Comparison of ENCODE assay signal across 8 cellular contexts in genomic region chr15:74907277-74907870, GRCh38. TPM values are rescaled to one million over a fixed set of nuclear protein-coding genes. Genes with fewer than 3 reads are reported as not detected.
DNase-seq lines count a peak whose midpoint lies in the region; ATAC-seq, FAIRE-seq and TF ChIP-seq lines count a peak whose summit lies in the region.

No MANE protein-coding gene starts in this region.

- peak overlapping the region; percentile 98 for H3K4me3 Mint-ChIP-seq in natural killer cell

- H3K79me2 ChIP-seq in DOHH2 (ENCODE audit: control insufficient read depth, low read length) (peaks cover 18% of the 10 kb centered on the region), PC-3 (ENCODE audit: low read length) (peaks cover 21% of the 10 kb centered on the region), endothelial cell of umbilical vein (ENCODE audit: control insufficient read depth, insufficient read depth, low read length) (peaks cover 15% of the 10 kb centered on the region)

- peak overlapping the region; percentile 93 to 96 for H3K27ac Mint-ChIP-seq in natural killer cell

- BruUV-seq in PC-3 (replicated peaks; lab: Mats Ljungman, UMichigan) (no TSS peak), endothelial cell of umbilical vein (replicated peaks; lab: Mats Ljungman, UMichigan) (no TSS peak)

- H3K4me1 Mint-ChIP-seq in natural killer cell = peaks cover 20 to 30% of the 10 kb centered on the region in 2 donors

- H3K9me2 ChIP-seq in DOHH2 (replicated peaks; ENCODE audit: control insufficient read depth, low read length) (no peaks in the 10 kb centered on the region), PC-3 (replicated peaks; ENCODE audit: low read length) (no peaks in the 10 kb centered on the region)

- dilution Hi-C loops in endothelial cell of umbilical vein (cut with MboI; ENCODE audit: extremely low pct_ligation_motif_present, low sequenced_read_pairs) = no loop called here

- H3F3A ChIP-seq in DOHH2 (ENCODE audit: control insufficient read depth, insufficient read depth) = peaks cover 22% of the 10 kb centered on the region
- H3F3A ChIP-seq in PC-3 (ENCODE audit: low read length, unreplicated experiment) = no peaks in the 10 kb centered on the region

- H3K27me3 ChIP-seq in DOHH2 (ENCODE audit: control insufficient read depth, low read length) (no peaks in the 10 kb centered on the region), PC-3 (ENCODE audit: low read length) (no peaks in the 10 kb centered on the region), endothelial cell of umbilical vein (ENCODE audit: control insufficient read depth in 2 of 2, insufficient read depth in 2 of 2, low read length in 2 of 2) (no peaks in the 10 kb centered on the region)

- no peaks in the 10 kb centered on the region for H4K20me1 ChIP-seq in DOHH2 (ENCODE audit: control insufficient read depth, insufficient read depth, low read depth, low read length)
- H4K20me1 ChIP-seq in PC-3 (ENCODE audit: low read length) = no peaks in the 10 kb centered on the region
- H4K20me1 ChIP-seq in endothelial cell of umbilical vein (replicated peaks; ENCODE audit: control insufficient read depth, extremely low read depth, insufficient read depth, low read length) = no peaks in the 10 kb centered on the region

- H3K27me3 Mint-ChIP-seq in natural killer cell (ENCODE audit: low read depth in 2 of 2) = no peaks in the 10 kb centered on the region

- CTCF ChIA-PET in PC-3 (lab: Charles Lee) (interaction anchor here (0.6 kb wide), 1 partner anchor 221 kb away, joined by 3 read pairs; no protein-coding TSS in a partner anchor), endothelial cell of umbilical vein (lab: Charles Lee) (interaction anchor here (1.0 to 2.7 kb wide), 15 partner anchors 10 to 137 kb away, joined by 3 to 20 read pairs (median 4); partner anchors contain the start of genes COX5A and MPI)

- no peaks in the 10 kb centered on the region for H3K9me3 Mint-ChIP-seq in natural killer cell

- peak overlapping the region; percentile 100 for H2AFZ ChIP-seq in PC-3 (ENCODE audit: low read length)
- H2AFZ ChIP-seq in endothelial cell of umbilical vein (ENCODE audit: low read depth, low read length) = peak overlapping the region; percentile 98

- H3K9me3 ChIP-seq in DOHH2 (ENCODE audit: control insufficient read depth, insufficient read depth, low read length) (no peaks in the 10 kb centered on the region), PC-3 (ENCODE audit: low read length) (no peaks in the 10 kb centered on the region), endothelial cell of umbilical vein (replicated peaks; ENCODE audit: control insufficient read depth, insufficient read depth, low read length) (no peaks in the 10 kb centered on the region)

- DNase-seq in PC-3 (no peak), endothelial cell of umbilical vein (ENCODE audit: low read depth, low spot score) (no peak), natural killer cell (no peak), SHP77 treated with DMSO at 0.1 percent for 48 hours (lab: John Stamatoyannopoulos, UW) (no peak), kidney glomerular epithelial cell (lab: John Stamatoyannopoulos, UW) (no peak)

- intact Hi-C loops in PC-3 (cut with micrococcal nuclease) (loop anchor here (10.0 kb wide), 1 partner anchor 63 kb away; the partner anchor contains the start of gene ULK3), endothelial cell of umbilical vein (cut with micrococcal nuclease) (no loop called here), natural killer cell (cut with micrococcal nuclease) (loop anchor here (2.0 to 5.0 kb wide), 3 partner anchors 17 to 65 kb away; partner anchors contain the start of genes COX5A, MPI and ULK3)

- H3K36me3 ChIP-seq in DOHH2 (ENCODE audit: control insufficient read depth, low read length) (peaks cover 42% of the 10 kb centered on the region), PC-3 (ENCODE audit: low read depth, low read length) (peaks cover 4% of the 10 kb centered on the region; the same call in 1 of the 2 replicates), endothelial cell of umbilical vein (ENCODE audit: control insufficient read depth in 2 of 2, extremely low read depth in 1 of 2, insufficient read depth in 2 of 2, low read length in 2 of 2) (peaks cover 5 to 10% of the 10 kb centered on the region in 2 experiments)

- H3K9ac ChIP-seq in PC-3 (ENCODE audit: low read length) (peak overlapping the region; percentile 90), endothelial cell of umbilical vein (replicated peaks; ENCODE audit: extremely low read depth, insufficient read depth, low read length) (peak overlapping the region; percentile 76)

- H3K4me1 ChIP-seq in DOHH2 (ENCODE audit: control insufficient read depth, low read length) = peaks cover 26% of the 10 kb centered on the region
- peaks cover 17% of the 10 kb centered on the region for H3K4me1 ChIP-seq in PC-3 (ENCODE audit: insufficient read depth, low read length)
- peaks cover 11% of the 10 kb centered on the region for H3K4me1 ChIP-seq in endothelial cell of umbilical vein (ENCODE audit: control insufficient read depth, extremely low read depth, insufficient read depth, low read length)

- FAIRE-seq in endothelial cell of umbilical vein (lab: Jason Lieb, UNC) = no peak

- H3K36me3 Mint-ChIP-seq in natural killer cell = no peaks in the 10 kb centered on the region

- H3K27ac ChIP-seq in DOHH2 (ENCODE audit: low read depth, low read length) (peak overlapping the region; percentile 36), PC-3 (ENCODE audit: low read length) (no peak overlapping the region), endothelial cell of umbilical vein (ENCODE audit: insufficient read depth, low read depth, low read length) (peak overlapping the region; percentile 32)

- TF ChIP-seq POLR2A in endothelial cell of umbilical vein (IDR thresholded peaks at IDR 0.05; ENCODE audit: low read depth, low read length) = no peak

- H3K4me2 ChIP-seq in DOHH2 (ENCODE audit: low read length) (peak overlapping the region; percentile 96), PC-3 (ENCODE audit: low read length) (peak overlapping the region; percentile 86), endothelial cell of umbilical vein (ENCODE audit: insufficient read depth, low read length) (peak overlapping the region; percentile 88)

- POLR2A ChIA-PET in PC-3 (lab: Charles Lee; ENCODE audit: unreplicated experiment) = interaction anchor here (0.6 kb wide), 1 partner anchor 28 kb away, joined by 3 read pairs; no protein-coding TSS in a partner anchor
- POLR2A ChIA-PET in endothelial cell of umbilical vein (lab: Charles Lee) = interaction anchor here (1.3 kb wide), 1 partner anchor 31 kb away, joined by 3 read pairs; the partner anchor contains the start of gene COX5A

- no peaks in the 10 kb centered on the region for H3K9me1 ChIP-seq in endothelial cell of umbilical vein (replicated peaks; ENCODE audit: control insufficient read depth, extremely low read depth, insufficient read depth, low read length)

- ATAC-seq in PC-3 (peak; percentile 3; the same call in 1 of the 2 replicates), natural killer cell (peak in 2 of 3 donors; percentile 4 to 19), HG02884 (IDR thresholded peaks at IDR 0.05; ENCODE audit: unreplicated experiment) (no peak), HG02623 (IDR thresholded peaks at IDR 0.05; ENCODE audit: unreplicated experiment) (no peak)

- peak overlapping the region; percentile 93 for H3K4me3 ChIP-seq in DOHH2 (ENCODE audit: low read length)
- peak overlapping the region; percentile 92 for H3K4me3 ChIP-seq in PC-3 (ENCODE audit: low read length)
- H3K4me3 ChIP-seq in endothelial cell of umbilical vein (replicated peaks in 1 of 3; ENCODE audit: insufficient read depth in 1 of 3, low read depth in 1 of 3, low read length in 3 of 3) = peak overlapping the region; percentile 38 to 79 (median 73)

- TF ChIP-seq CTCF in DOHH2 (IDR thresholded peaks at IDR 0.05; ENCODE audit: low read depth, low read length, poor library complexity, severe bottlenecking) (no peak), PC-3 (conservative IDR thresholded peaks at IDR 0.05; ENCODE audit: low read depth, low read length) (no peak), endothelial cell of umbilical vein (IDR thresholded peaks at IDR 0.05; ENCODE audit: extremely low read depth in 1 of 2, insufficient read depth in 1 of 2, low read depth in 1 of 2, low read length in 2 of 2) (no peak), natural killer cell (IDR thresholded peaks at IDR 0.05) (no peak)

RNA-seq across cellular contexts. Expression of gene FAM219B, which starts 0.7 kb away (rescaled TPM):
- total RNA-seq in PC-3 (2014; rRNA removed) = 23.8 and 24.3 TPM in 2 replicates
- 57.0 and 73.0 TPM in 2 replicates for total RNA-seq in endothelial cell of umbilical vein
- 55.1 and 57.7 TPM in 2 replicates for polyA plus RNA-seq in endothelial cell of umbilical vein
- 35.9 and 53.0 TPM in 2 replicates for polyA plus RNA-seq in endothelial cell of umbilical vein (2011; cell fraction: cytosol; rRNA removed)
- polyA plus RNA-seq in endothelial cell of umbilical vein (2011; cell fraction: nucleus; rRNA removed) = 219 and 225 TPM in 2 replicates
- 28.2 and 31.1 TPM in 2 replicates for polyA plus RNA-seq in endothelial cell of umbilical vein (2012)
- polyA minus RNA-seq in endothelial cell of umbilical vein = 45.1 and 46.9 TPM in 2 replicates
- polyA minus RNA-seq in endothelial cell of umbilical vein (2011; cell fraction: cytosol; rRNA and poly(A)+ RNA removed) = 18.2 TPM
- polyA minus RNA-seq in endothelial cell of umbilical vein (2011; cell fraction: nucleus; rRNA and poly(A)+ RNA removed) = 26.2 and 37.4 TPM in 2 replicates
- total RNA-seq in natural killer cell = 100 to 1,000 TPM in 1 of 3 donors, 10 to 100 TPM in 2; 63.5 to 107 (median 69.0) TPM

RNA-seq across cellular contexts. Expression of gene MPI, which starts 17.5 kb away (rescaled TPM):
- total RNA-seq in PC-3 (2014; rRNA removed) (30.6 and 35.2 TPM in 2 replicates), endothelial cell of umbilical vein (27.7 and 36.3 TPM in 2 replicates), natural killer cell (10 to 100 TPM; 15.7 to 20.4 (median 18.8) TPM)
- polyA plus RNA-seq in endothelial cell of umbilical vein = 62.6 and 69.3 TPM in 2 replicates
- 58.5 and 62.7 TPM in 2 replicates for polyA plus RNA-seq in endothelial cell of umbilical vein (2011; cell fraction: cytosol; rRNA removed)
- polyA plus RNA-seq in endothelial cell of umbilical vein (2011; cell fraction: nucleus; rRNA removed) = 53.3 and 58.5 TPM in 2 replicates
- 26.3 and 37.7 TPM in 2 replicates for polyA plus RNA-seq in endothelial cell of umbilical vein (2012)
- 66.3 and 85.1 TPM in 2 replicates for polyA minus RNA-seq in endothelial cell of umbilical vein
- 33.4 TPM for polyA minus RNA-seq in endothelial cell of umbilical vein (2011; cell fraction: cytosol; rRNA and poly(A)+ RNA removed)
- 17.0 and 28.6 TPM in 2 replicates for polyA minus RNA-seq in endothelial cell of umbilical vein (2011; cell fraction: nucleus; rRNA and poly(A)+ RNA removed)

RNA-seq across cellular contexts. Expression of gene COX5A, which starts 30.5 kb away (rescaled TPM):
- 109 and 145 TPM in 2 replicates for total RNA-seq in PC-3 (2014; rRNA removed)
- 220 and 232 TPM in 2 replicates for total RNA-seq in endothelial cell of umbilical vein
- 102 and 134 TPM in 2 replicates for polyA plus RNA-seq in endothelial cell of umbilical vein
- 233 TPM in 2 replicates for polyA plus RNA-seq in endothelial cell of umbilical vein (2011; cell fraction: cytosol; rRNA removed)
- 90.1 and 97.6 TPM in 2 replicates for polyA plus RNA-seq in endothelial cell of umbilical vein (2011; cell fraction: nucleus; rRNA removed)
- polyA plus RNA-seq in endothelial cell of umbilical vein (2012) = 289 and 323 TPM in 2 replicates
- 31.6 and 42.9 TPM in 2 replicates for polyA minus RNA-seq in endothelial cell of umbilical vein
- polyA minus RNA-seq in endothelial cell of umbilical vein (2011; cell fraction: cytosol; rRNA and poly(A)+ RNA removed) = 293 TPM
- polyA minus RNA-seq in endothelial cell of umbilical vein (2011; cell fraction: nucleus; rRNA and poly(A)+ RNA removed) = 10.9 and 20.1 TPM in 2 replicates
- 10 to 100 TPM; 69.7 to 90.0 (median 76.9) TPM for total RNA-seq in natural killer cell

RNA-seq across cellular contexts. Expression of gene SCAMP2, which starts 34.2 kb away (rescaled TPM):
- 30.1 and 39.1 TPM in 2 replicates for total RNA-seq in PC-3 (2014; rRNA removed)
- total RNA-seq in endothelial cell of umbilical vein = 61.1 and 67.3 TPM in 2 replicates
- 250 and 256 TPM in 2 replicates for polyA plus RNA-seq in endothelial cell of umbilical vein
- 96.9 and 121 TPM in 2 replicates for polyA plus RNA-seq in endothelial cell of umbilical vein (2011; cell fraction: cytosol; rRNA removed)
- polyA plus RNA-seq in endothelial cell of umbilical vein (2011; cell fraction: nucleus; rRNA removed) = 58.8 and 69.7 TPM in 2 replicates
- polyA plus RNA-seq in endothelial cell of umbilical vein (2012) = 54.9 and 58.8 TPM in 2 replicates
- polyA minus RNA-seq in endothelial cell of umbilical vein = 202 and 208 TPM in 2 replicates
- 40.0 TPM for polyA minus RNA-seq in endothelial cell of umbilical vein (2011; cell fraction: cytosol; rRNA and poly(A)+ RNA removed)
- polyA minus RNA-seq in endothelial cell of umbilical vein (2011; cell fraction: nucleus; rRNA and poly(A)+ RNA removed) = 27.5 and 31.8 TPM in 2 replicates
- 100 to 1,000 TPM in 1 of 3 donors, 10 to 100 TPM in 2; 78.8 to 101 (median 92.8) TPM for total RNA-seq in natural killer cell

RNA-seq across cellular contexts. Expression of gene RPP25, which starts 49.2 kb away (rescaled TPM):
- 6.6 and 7.1 TPM in 2 replicates for total RNA-seq in PC-3 (2014; rRNA removed)
- total RNA-seq in endothelial cell of umbilical vein = 13.7 and 13.8 TPM in 2 replicates
- polyA plus RNA-seq in endothelial cell of umbilical vein = 10.1 and 13.1 TPM in 2 replicates
- polyA plus RNA-seq in endothelial cell of umbilical vein (2011; cell fraction: cytosol; rRNA removed) = 7.0 and 7.8 TPM in 2 replicates
- polyA plus RNA-seq in endothelial cell of umbilical vein (2011; cell fraction: nucleus; rRNA removed) = 3.2 and 3.3 TPM in 2 replicates
- polyA plus RNA-seq in endothelial cell of umbilical vein (2012) = 10.1 and 12.0 TPM in 2 replicates
- 4.2 and 5.3 TPM in 2 replicates for polyA minus RNA-seq in endothelial cell of umbilical vein
- polyA minus RNA-seq in endothelial cell of umbilical vein (2011; cell fraction: cytosol; rRNA and poly(A)+ RNA removed) = 30.5 TPM
- polyA minus RNA-seq in endothelial cell of umbilical vein (2011; cell fraction: nucleus; rRNA and poly(A)+ RNA removed) = 2.4 and 2.7 TPM in 2 replicates
- total RNA-seq in natural killer cell = under 1 TPM; 0.21 to 0.84 (median 0.50) TPM

Comparison
In these comparisons a context has a peak if more than half of its experiments do, and no peak if none do; other contexts are left out.
1. ATAC-seq: peak in PC-3 (single experiment) and natural killer cell (2 of 3); none in HG02884 (single experiment) and HG02623 (single experiment).
2. Peak in every context shown above with its lines, with median percentiles within 50 percentile points of each other: H3K4me2 ChIP-seq and H3K4me3 ChIP-seq.